In genomic region chr1:23578997-23579363, GRCh38 we compare ENCODE assay signal across 13 cellular contexts. TPM values are rescaled to one million over a fixed set of nuclear protein-coding genes. Genes with fewer than 3 reads are reported as not detected.
A peak's percentile ranks its signal among the peaks of the same experiment; 100 is the strongest.
DNase-seq lines count a peak whose midpoint lies in the region; ATAC-seq and TF ChIP-seq lines count a peak whose summit lies in the region.
"Had no signal": no experiment of that assay in that cellular context is flagged by ENCODE, and none has a peak within 500 bp of the region (broad histone marks: within the 10 kb centered on the region; RNA-seq: fewer than 3 reads in every experiment).

No MANE protein-coding gene starts in this region.

- CTCF ChIA-PET in PC-9 (lab: Charles Lee), result no interaction called here

- no peak overlapping the region for H3K27ac Mint-ChIP-seq in activated T-cell treated with anti-CD3 and anti-CD28 coated beads, Interleukin-2, amount 50 U/mL, for 24 hours
- peak overlapping the region; percentile 63 for H3K27ac Mint-ChIP-seq in T-helper 17 cell

- POLR2A ChIA-PET in PC-9 (lab: Charles Lee; ENCODE audit: unreplicated experiment), result no interaction called here

- no peaks in the 10 kb centered on the region for H3K9me2 ChIP-seq in PC-9 (ENCODE audit: insufficient read depth)

- H3K9me3 Mint-ChIP-seq in activated T-cell treated with anti-CD3 and anti-CD28 coated beads, Interleukin-2, amount 50 U/mL, for 4 hours, result no peaks in the 10 kb centered on the region
- no peaks in the 10 kb centered on the region for H3K9me3 Mint-ChIP-seq in activated T-cell treated with anti-CD3 and anti-CD28 coated beads, Interleukin-2, amount 50 U/mL, for 24 hours
- H3K9me3 Mint-ChIP-seq: central memory CD8-positive, alpha-beta T cell had no signal

- H3K4me3 ChIP-seq in mesodermal cell (ENCODE audit: extremely low read depth, insufficient read depth, low read length, poor library complexity, severe bottlenecking), result no peak overlapping the region
- H3K4me3 ChIP-seq in thoracic aorta, result no peak overlapping the region
- no peak overlapping the region for H3K4me3 ChIP-seq in PC-9
- H3K4me3 ChIP-seq in HAP-1, result no peak overlapping the region

- intact Hi-C loops in PC-9 (cut with micrococcal nuclease; ENCODE audit: unreplicated experiment), result no loop called here

- H3F3A ChIP-seq in PC-9 (ENCODE audit: insufficient read depth, low read depth), result peaks cover 23% of the 10 kb centered on the region

- no peaks in the 10 kb centered on the region for H3K79me2 ChIP-seq in PC-9 (ENCODE audit: low read depth)

- H3K4me2 ChIP-seq in PC-9, result no peak overlapping the region

- H3K4me3 Mint-ChIP-seq in activated T-cell treated with anti-CD3 and anti-CD28 coated beads, Interleukin-2, amount 50 U/mL, for 4 hours, result no peak overlapping the region
- H3K4me3 Mint-ChIP-seq in activated T-cell treated with anti-CD3 and anti-CD28 coated beads, Interleukin-2, amount 50 U/mL, for 24 hours, result no peak overlapping the region
- no peak overlapping the region for H3K4me3 Mint-ChIP-seq in T-helper 17 cell
- H3K4me3 Mint-ChIP-seq: central memory CD8-positive, alpha-beta T cell had no signal

- no TSS peak for BruUV-seq in PC-9 (replicated peaks; lab: Mats Ljungman, UMichigan)

- H3K27me3 Mint-ChIP-seq in activated T-cell treated with anti-CD3 and anti-CD28 coated beads, Interleukin-2, amount 50 U/mL, for 4 hours (ENCODE audit: low read depth), result no peaks in the 10 kb centered on the region
- H3K27me3 Mint-ChIP-seq in activated T-cell treated with anti-CD3 and anti-CD28 coated beads, Interleukin-2, amount 50 U/mL, for 24 hours, result no peaks in the 10 kb centered on the region
- H3K27me3 Mint-ChIP-seq in T-helper 17 cell, result no peaks in the 10 kb centered on the region
- H3K27me3 Mint-ChIP-seq: central memory CD8-positive, alpha-beta T cell; type B pancreatic cell had no signal

- peaks cover 49% of the 10 kb centered on the region for H3K4me1 Mint-ChIP-seq in activated T-cell treated with anti-CD3 and anti-CD28 coated beads, Interleukin-2, amount 50 U/mL, for 4 hours (ENCODE audit: low read depth)
- H3K4me1 Mint-ChIP-seq in activated T-cell treated with anti-CD3 and anti-CD28 coated beads, Interleukin-2, amount 50 U/mL, for 24 hours (ENCODE audit: low read depth), result peaks cover 54% of the 10 kb centered on the region
- peaks cover 15% of the 10 kb centered on the region for H3K4me1 Mint-ChIP-seq in T-helper 17 cell

- peak; percentile 29 to 38 for ATAC-seq in activated T-cell treated with anti-CD3 and anti-CD28 coated beads, Interleukin-2, amount 50 U/mL, for 4 hours
- ATAC-seq in T-helper 17 cell (no peak), thoracic aorta (ENCODE audit: insufficient number of reproducible peaks, low FRiP score, low read depth) (no peak)

- no peak for DNase-seq in activated T-cell treated with anti-CD3 and anti-CD28 coated beads, Interleukin-2, amount 50 U/mL, for 4 hours
- DNase-seq in activated T-cell treated with anti-CD3 and anti-CD28 coated beads, Interleukin-2, amount 50 U/mL, for 24 hours, result no peak
- no peak for DNase-seq in T-helper 17 cell
- DNase-seq in thoracic aorta (ENCODE audit: low spot score), result no peak
- no peak for DNase-seq in PC-9
- DNase-seq in HAP-1 (ENCODE audit: low spot score in 2 of 2), result no peak
- DNase-seq in HPDE6-E6E7 (ENCODE audit: extremely low spot score), result no peak
- DNase-seq: EL, NCI-H1436, NCI-H524 treated with DMSO at 0.1 percent for 48 hours had no signal

- no peak for TF ChIP-seq CTCF in thoracic aorta (IDR thresholded peaks at IDR 0.05)
- TF ChIP-seq CTCF in PC-9 (conservative IDR thresholded peaks at IDR 0.05), result no peak

- WGBS in mesodermal cell (ENCODE audit: insufficient coverage in 2 of 2), 2 experiments, result 97 to 100% methylated on average over 1 to 5 of the region's 6 CpGs

- H3K27ac ChIP-seq in mesodermal cell (ENCODE audit: low read depth, low read length, severe bottlenecking) (peak overlapping the region; percentile 98), thoracic aorta (peak overlapping the region; percentile 95), PC-9 (no peak overlapping the region)

- in situ Hi-C loops in HAP-1 (cut with MboI; ENCODE audit: low sequenced_read_pairs), result no loop called here

- H3K36me3 Mint-ChIP-seq in activated T-cell treated with anti-CD3 and anti-CD28 coated beads, Interleukin-2, amount 50 U/mL, for 4 hours (ENCODE audit: insufficient read depth), result peaks cover 2% of the 10 kb centered on the region
- H3K36me3 Mint-ChIP-seq in activated T-cell treated with anti-CD3 and anti-CD28 coated beads, Interleukin-2, amount 50 U/mL, for 24 hours (ENCODE audit: low read depth), result no peaks in the 10 kb centered on the region
- no peaks in the 10 kb centered on the region for H3K36me3 Mint-ChIP-seq in T-helper 17 cell (ENCODE audit: low read depth)
- H3K36me3 Mint-ChIP-seq: type B pancreatic cell had no signal

- H3K27me3 ChIP-seq in thoracic aorta (replicated peaks; ENCODE audit: insufficient read depth), result no peaks in the 10 kb centered on the region
- no peaks in the 10 kb centered on the region for H3K27me3 ChIP-seq in PC-9 (ENCODE audit: insufficient read depth, low read depth)
- H3K27me3 ChIP-seq in HAP-1 (ENCODE audit: low read depth), result no peaks in the 10 kb centered on the region

- H4K20me1 ChIP-seq in PC-9 (ENCODE audit: insufficient read depth), result no peaks in the 10 kb centered on the region

- H3K36me3 ChIP-seq in mesodermal cell (ENCODE audit: control insufficient read depth, insufficient read depth, low read length), result no peaks in the 10 kb centered on the region
- no peaks in the 10 kb centered on the region for H3K36me3 ChIP-seq in thoracic aorta
- H3K36me3 ChIP-seq in PC-9 (ENCODE audit: low read depth), result no peaks in the 10 kb centered on the region
- no peaks in the 10 kb centered on the region for H3K36me3 ChIP-seq in HAP-1 (replicated peaks)

- no peak overlapping the region for H2AFZ ChIP-seq in PC-9

- peaks cover 42% of the 10 kb centered on the region for H3K4me1 ChIP-seq in mesodermal cell (ENCODE audit: control insufficient read depth, insufficient read depth, low read length, poor library complexity, severe bottlenecking)
- H3K4me1 ChIP-seq in thoracic aorta (ENCODE audit: control insufficient read depth in 1 of 2, low read depth in 2 of 2), result peaks cover 27 to 68% of the 10 kb centered on the region in 2 donors
- peaks cover 48% of the 10 kb centered on the region for H3K4me1 ChIP-seq in PC-9 (replicated peaks; ENCODE audit: insufficient read depth)
- H3K4me1 ChIP-seq in HAP-1, result peaks cover 12% of the 10 kb centered on the region

- no peaks in the 10 kb centered on the region for H3K9me3 ChIP-seq in T-helper 17 cell (ENCODE audit: control insufficient read depth, low read length, poor library complexity, severe bottlenecking)
- peaks cover 5% of the 10 kb centered on the region for H3K9me3 ChIP-seq in mesodermal cell (ENCODE audit: control insufficient read depth, low read length)
- no peaks in the 10 kb centered on the region for H3K9me3 ChIP-seq in thoracic aorta
- no peaks in the 10 kb centered on the region for H3K9me3 ChIP-seq in PC-9 (ENCODE audit: insufficient read depth, low read depth)
- H3K9me3 ChIP-seq in HAP-1, result no peaks in the 10 kb centered on the region

RNA-seq across cellular contexts. Expression of gene ID3, which starts 19.7 kb away (rescaled TPM):
- total RNA-seq in activated T-cell treated with anti-CD3 and anti-CD28 coated beads, Interleukin-2, amount 50 U/mL, for 4 hours, result 10 to 100 TPM; 15.1 to 17.1 (median 15.1) TPM
- 10 to 100 TPM in 1 of 2 donors, 1 to 10 TPM in 1; 8.6 to 10.7 TPM for total RNA-seq in T-helper 17 cell
- 1,122 TPM for polyA plus RNA-seq in mesodermal cell (2013, experiment 1 of 2)
- 943 TPM for polyA plus RNA-seq in mesodermal cell (2013, experiment 2 of 2)
- 100 to 1,000 TPM; 309 to 692 TPM for total RNA-seq in thoracic aorta
- 10.4 and 24.7 TPM in 2 replicates for total RNA-seq in PC-9 (2021)

RNA-seq across cellular contexts. Expression of gene E2F2, which starts 47.9 kb away (rescaled TPM):
- total RNA-seq in activated T-cell treated with anti-CD3 and anti-CD28 coated beads, Interleukin-2, amount 50 U/mL, for 4 hours, result 1 to 10 TPM; 5.5 to 9.3 (median 7.2) TPM
- total RNA-seq in T-helper 17 cell, result 1 to 10 TPM; 5.4 TPM
- polyA plus RNA-seq in mesodermal cell (2013, experiment 1 of 2), result 1.1 TPM
- polyA plus RNA-seq in mesodermal cell (2013, experiment 2 of 2), result 0.96 TPM
- total RNA-seq in thoracic aorta, result under 1 TPM; 0.14 to 0.35 TPM
- total RNA-seq in PC-9 (2021), result 7.6 and 9.0 TPM in 2 replicates

Comparison
In these comparisons a context has a peak if more than half of its experiments do, and no peak if none do; other contexts are left out.
1. ATAC-seq: peak in activated T-cell treated with anti-CD3 and anti-CD28 coated beads, Interleukin-2, amount 50 U/mL, for 4 hours (2 of 2); none in T-helper 17 cell (single experiment) and thoracic aorta (single experiment).
2. RNA of gene ID3, which starts 19.7 kb away (total RNA-seq): 309 to 692 TPM in thoracic aorta; 15.1 to 17.1 TPM in activated T-cell treated with anti-CD3 and anti-CD28 coated beads, Interleukin-2, amount 50 U/mL, for 4 hours, 8.6 to 10.7 TPM in T-helper 17 cell and 10.4 to 24.7 TPM in PC-9; every median in the first group is over 10 times any median in the second.